10 cellular contexts compared by ENCODE assay signal in the genomic region with DNA sequence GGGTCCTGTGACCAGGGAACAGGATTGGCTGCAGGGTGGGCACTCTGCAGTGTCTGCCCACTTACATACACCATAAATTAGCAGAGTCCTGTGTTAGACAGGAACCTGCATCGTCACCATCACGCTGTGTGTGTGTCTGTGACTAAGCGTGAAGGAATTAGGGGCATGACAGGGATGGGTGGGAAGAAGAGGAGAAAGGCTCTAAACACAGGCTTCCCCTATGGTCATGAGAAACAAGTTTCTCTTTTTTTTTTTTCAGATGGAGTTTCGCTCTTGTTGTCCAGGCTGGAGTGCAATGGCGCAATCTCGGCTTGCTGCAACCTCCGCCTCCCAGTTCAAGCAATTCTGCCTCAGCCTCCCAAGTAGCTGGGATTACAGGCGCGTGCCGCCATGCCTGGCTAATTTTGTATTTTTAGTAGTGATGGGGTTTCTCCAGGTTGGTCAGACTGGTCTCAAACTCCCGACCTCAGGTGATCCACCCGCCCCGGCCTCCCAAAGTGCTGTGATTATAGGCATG. TPM values are rescaled to one million over a fixed set of nuclear protein-coding genes. Genes with fewer than 3 reads are reported as not detected.
A peak's percentile ranks its signal among the peaks of the same experiment; 100 is the strongest.
DNase-seq lines count a peak whose midpoint lies in the region; ATAC-seq and TF ChIP-seq lines count a peak whose summit lies in the region.
"Not testable (repeated sequence)": the region's sequence is repeated elsewhere in the genome, so short reads cannot be mapped to it uniquely, and the experiment has no call there.
"Had no signal": no experiment of that assay in that cellular context is flagged by ENCODE, and none has a peak within 500 bp of the region (broad histone marks: within the 10 kb centered on the region; RNA-seq: fewer than 3 reads in every experiment).

No MANE protein-coding gene starts in this region.

- DNase-seq in ACHN (peak; percentile 88), GM04503 (ENCODE audit: low read depth) (peak; percentile 83), RKO (ENCODE audit: low spot score) (peak; percentile 62), astrocyte of the hippocampus (ENCODE audit: low read depth, low spot score) (peak; percentile 87), kidney tubule cell (ENCODE audit: low spot score) (peak; percentile 87), renal cortical epithelial cell (ENCODE audit: low read depth) (peak; percentile 85)

- TF ChIP-seq EP300 in Ishikawa (IDR thresholded peaks at IDR 0.05; ENCODE audit: borderline replicate concordance): peak; percentile 27; the same call in 1 of the 2 replicates

- in situ Hi-C loops in ACHN (cut with HindIII; ENCODE audit: low pct_ligation_motif_present, low pct_unique_long_range_greater_than_20kb, low sequenced_read_pairs): not testable (repeated sequence)

- peak; percentile 75 for ATAC-seq in esophagus mucosa

- not testable (repeated sequence) for TF ChIP-seq RAD21 in Ishikawa (IDR thresholded peaks at IDR 0.05; ENCODE audit: low read depth)

TF ChIP-seq in Ishikawa, 13 proteins besides CTCF, POLR2A, EP300 and RAD21:
- peak; percentile 31; the same call in 1 of the 2 replicates for TF ChIP-seq TEAD4 (IDR thresholded peaks at IDR 0.05)
- 0 out of 2 replicates have a peak, but pooled peaks have one; percentile 54 for TF ChIP-seq CEBPB (IDR thresholded peaks at IDR 0.05)

RNA-seq across cellular contexts. Expression of a gene that starts 20.3 kb away (rescaled TPM):
- total RNA-seq in esophagus mucosa (17.1 TPM), renal cortical epithelial cell (30.7 and 65.1 TPM in 2 replicates)

RNA-seq across cellular contexts. Expression of a gene that starts 28.3 kb away (rescaled TPM):
- total RNA-seq in esophagus mucosa: not detected
- under 0.01 TPM in 1 of 2 replicates, not detected in the other for total RNA-seq in renal cortical epithelial cell
- total RNA-seq: adrenal gland, cerebellum had no signal

Comparison
In these comparisons a context has a peak if more than half of its experiments do, and no peak if none do; other contexts are left out.
1. Peak in every context shown above with its lines: DNase-seq and ATAC-seq.